ENCODE assay signal across 1 cellular context in genomic region chr6:33717857-33718552, GRCh38.
TF ChIP-seq lines count a peak whose summit lies in the region.

No MANE protein-coding gene starts in this region.

TF ChIP-seq in HepG2, 621 proteins besides CTCF, POLR2A, EP300 and RAD21:
- no peak for TF ChIP-seq BHLHE40 (IDR thresholded peaks at IDR 0.05; ENCODE audit: low read length)
- TF ChIP-seq ZNF652 (CRISPR knock-in tag; IDR thresholded peaks at IDR 0.05; ENCODE audit: borderline replicate concordance, low read depth) = no peak
- no peak for TF ChIP-seq EEA1 (CRISPR knock-in tag; IDR thresholded peaks at IDR 0.05; ENCODE audit: borderline replicate concordance)
- TF ChIP-seq ZNF607 (CRISPR knock-in tag; IDR thresholded peaks at IDR 0.05; ENCODE audit: borderline replicate concordance) = no peak
- no peak for TF ChIP-seq FOSL2 (CRISPR knock-in tag; IDR thresholded peaks at IDR 0.05)
- no peak for TF ChIP-seq SMARCE1 (IDR thresholded peaks at IDR 0.05; ENCODE audit: borderline replicate concordance)
- TF ChIP-seq ZNF296 (CRISPR knock-in tag; conservative IDR thresholded peaks at IDR 0.05) = no peak
- TF ChIP-seq THAP8 (CRISPR knock-in tag; IDR thresholded peaks at IDR 0.05; ENCODE audit: borderline replicate concordance) = no peak
